Comparison of ENCODE assay signal across 24 cellular contexts in genomic region chr11:41849250-41849649, GRCh38.
"Had no signal": no experiment of that assay in that cellular context is flagged by ENCODE, and none has a peak within 500 bp of the region (broad histone marks: within the 10 kb centered on the region; RNA-seq: fewer than 3 reads in every experiment).

No MANE protein-coding gene starts in this region.

- DNase-seq: stimulated activated CD4-positive, alpha-beta T cell treated with anti-CD3 and anti-CD28 coated beads, Interleukin-2, amount 100 ng/mL, for 48 hours; stimulated activated CD4-positive, alpha-beta T cell treated with anti-CD3 and anti-CD28 coated beads, Interleukin-4, amount 100 ng/mL, for 1 hour; stimulated activated CD4-positive, alpha-beta T cell treated with anti-CD3 and anti-CD28 coated beads, Interleukin-4, amount 100 ng/mL, for 24 hours; stimulated activated CD4-positive, alpha-beta T cell treated with anti-CD3 and anti-CD28 coated beads, Interleukin-4, amount 100 ng/mL, for 4 hours; stimulated activated CD8-positive, alpha-beta memory T cell treated with anti-CD3 and anti-CD28 coated beads, Interleukin-4, amount 100 ng/mL, for 48 hours; stimulated activated naive B cell treated with anti-CD40 and anti-IgM and Interleukin-4, amounts not matched to agents 10 μg/mL and 1 μg/mL and 100 μg/mL, for 72 hours; stimulated activated naive CD4-positive, alpha-beta T cell; stimulated activated naive CD4-positive, alpha-beta T cell treated with Interleukin-2 at 50 U/mL for 16 hours; stimulated activated naive CD8-positive, alpha-beta T cell treated with anti-CD3 and anti-CD28 coated beads, Interleukin-15, amount 100 ng/mL, for 72 hours; stimulated activated naive CD8-positive, alpha-beta T cell treated with anti-CD3 and anti-CD28 coated beads, Interleukin-15, Interleukin-2, amounts not matched to agents 100 U/mL and 50 U/mL, for 24 hours; stomach; substantia nigra; testis; thyroid gland; tibial artery; transverse colon; trophoblast cell; upper lobe of left lung; upper lobe of right lung; uterus had no signal

- H3K9me3 Mint-ChIP-seq: type B pancreatic cell had no signal

- H3K4me1 Mint-ChIP-seq: stimulated activated effector memory CD8-positive, alpha-beta T cell treated with anti-CD3 and anti-CD28 coated beads, Interleukin-12 subunit alpha, Interleukin-12 subunit beta, amount 100 ng/mL, for 72 hours; stimulated activated memory B cell treated with anti-CD40 and anti-IgM and Interleukin-4, amounts not matched to agents 10 μg/mL and 1 μg/mL and 100 μg/mL, for 72 hours; stimulated activated naive B cell treated with anti-CD40 and anti-IgM and Interleukin-4, amounts not matched to agents 10 μg/mL and 1 μg/mL and 100 μg/mL, for 72 hours; stimulated activated naive CD8-positive, alpha-beta T cell treated with anti-CD3 and anti-CD28 coated beads, Interleukin-15, amount 100 ng/mL, for 72 hours had no signal

- H3K27me3 Mint-ChIP-seq: stimulated activated memory B cell treated with anti-CD40 and anti-IgM and Interleukin-4, amounts not matched to agents 10 μg/mL and 1 μg/mL and 100 μg/mL, for 72 hours; stimulated activated naive B cell treated with anti-CD40 and anti-IgM and Interleukin-4, amounts not matched to agents 10 μg/mL and 1 μg/mL and 100 μg/mL, for 72 hours; stimulated activated naive CD8-positive, alpha-beta T cell treated with anti-CD3 and anti-CD28 coated beads, Interleukin-15, amount 100 ng/mL, for 72 hours; stimulated activated naive CD8-positive, alpha-beta T cell treated with anti-CD3 and anti-CD28 coated beads, Interleukin-15, Interleukin-2, amounts not matched to agents 100 ng/mL and 50 ng/mL, for 24 hours had no signal

- H3K27ac Mint-ChIP-seq: stimulated activated effector memory CD8-positive, alpha-beta T cell treated with anti-CD3 and anti-CD28 coated beads, Interleukin-12 subunit alpha, Interleukin-12 subunit beta, amount 100 ng/mL, for 72 hours; stimulated activated memory B cell treated with anti-CD40 and anti-IgM and Interleukin-4, amounts not matched to agents 10 μg/mL and 1 μg/mL and 100 μg/mL, for 72 hours; stimulated activated naive B cell treated with anti-CD40 and anti-IgM and Interleukin-4, amounts not matched to agents 10 μg/mL and 1 μg/mL and 100 μg/mL, for 72 hours; stimulated activated naive CD8-positive, alpha-beta T cell treated with anti-CD3 and anti-CD28 coated beads, Interleukin-15, amount 100 ng/mL, for 72 hours; stimulated activated naive CD8-positive, alpha-beta T cell treated with anti-CD3 and anti-CD28 coated beads, Interleukin-15, Interleukin-2, amounts not matched to agents 100 ng/mL and 50 ng/mL, for 24 hours; type B pancreatic cell had no signal

- H3K4me3 Mint-ChIP-seq: stimulated activated effector memory CD8-positive, alpha-beta T cell treated with anti-CD3 and anti-CD28 coated beads, Interleukin-12 subunit alpha, Interleukin-12 subunit beta, amount 100 ng/mL, for 72 hours; stimulated activated memory B cell treated with anti-CD40 and anti-IgM and Interleukin-4, amounts not matched to agents 10 μg/mL and 1 μg/mL and 100 μg/mL, for 72 hours; stimulated activated naive B cell treated with anti-CD40 and anti-IgM and Interleukin-4, amounts not matched to agents 10 μg/mL and 1 μg/mL and 100 μg/mL, for 72 hours; stimulated activated naive CD8-positive, alpha-beta T cell treated with anti-CD3 and anti-CD28 coated beads, Interleukin-15, amount 100 ng/mL, for 72 hours; stimulated activated naive CD8-positive, alpha-beta T cell treated with anti-CD3 and anti-CD28 coated beads, Interleukin-15, Interleukin-2, amounts not matched to agents 100 ng/mL and 50 ng/mL, for 24 hours; type B pancreatic cell had no signal

- H3K36me3 Mint-ChIP-seq: stimulated activated effector memory CD8-positive, alpha-beta T cell treated with anti-CD3 and anti-CD28 coated beads, Interleukin-12 subunit alpha, Interleukin-12 subunit beta, amount 100 ng/mL, for 72 hours; stimulated activated memory B cell treated with anti-CD40 and anti-IgM and Interleukin-4, amounts not matched to agents 10 μg/mL and 1 μg/mL and 100 μg/mL, for 72 hours; stimulated activated naive B cell treated with anti-CD40 and anti-IgM and Interleukin-4, amounts not matched to agents 10 μg/mL and 1 μg/mL and 100 μg/mL, for 72 hours; type B pancreatic cell had no signal
